In the genomic region with DNA sequence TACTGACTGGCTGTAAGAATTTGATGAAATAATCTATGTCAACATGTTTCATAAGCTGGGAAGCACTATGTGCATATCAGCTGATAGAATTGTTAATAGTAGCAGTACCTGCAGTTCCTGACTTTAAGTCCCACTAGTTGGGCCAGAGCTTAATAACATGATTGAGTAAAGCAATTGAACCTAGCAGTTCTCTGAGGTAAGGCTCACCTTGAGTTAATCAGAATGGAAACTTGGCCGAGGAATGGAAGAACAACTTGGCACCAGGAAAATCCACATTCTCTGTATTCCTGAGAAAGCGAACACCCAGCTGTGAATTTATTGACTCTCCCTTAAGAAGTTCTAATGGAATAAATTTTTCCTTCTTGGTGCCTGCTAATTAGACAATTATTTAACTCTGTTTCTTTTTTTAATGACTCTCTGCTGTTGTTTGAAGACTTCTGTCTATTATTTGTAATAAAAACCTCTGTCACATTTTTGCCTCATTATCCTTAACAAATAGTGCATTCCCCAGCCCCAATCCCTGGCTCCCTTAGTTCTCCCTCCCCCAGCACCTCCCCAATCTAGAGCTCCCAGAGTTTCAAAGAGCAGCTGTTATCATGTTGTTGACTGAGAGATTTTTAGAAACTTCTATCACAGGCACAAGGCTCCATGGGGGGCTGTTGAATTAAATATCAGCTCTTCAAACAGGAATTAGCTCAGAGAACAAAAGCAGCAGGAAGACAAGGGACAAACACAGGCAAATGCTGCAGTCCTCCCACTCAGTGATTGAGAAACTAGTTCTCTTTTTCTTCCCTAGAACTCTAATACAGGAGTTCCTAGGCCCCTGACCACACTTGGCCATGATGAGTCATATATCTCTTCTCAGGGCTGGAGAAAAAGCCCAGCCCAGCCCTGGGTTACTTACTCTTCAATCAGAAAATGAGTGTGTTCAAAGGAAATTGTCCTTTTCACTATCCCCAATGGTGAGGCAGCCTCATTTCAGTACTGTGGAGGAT, we compare ENCODE assay signal across 9 cellular contexts.
A peak's percentile ranks its signal among the peaks of the same experiment; 100 is the strongest.
DNase-seq lines count a peak whose midpoint lies in the region; ATAC-seq and TF ChIP-seq lines count a peak whose summit lies in the region.
"Had no signal": no experiment of that assay in that cellular context is flagged by ENCODE, and none has a peak within 500 bp of the region (broad histone marks: within the 10 kb centered on the region; RNA-seq: fewer than 3 reads in every experiment).

No MANE protein-coding gene starts in this region.

- H3K4me3 Mint-ChIP-seq in GM23338: no peak overlapping the region

- WGBS in transverse colon (ENCODE audit: low coverage in 1 of 2), 2 donors: 73 to 76% methylated on average over 2 of the region's 2 CpGs

- peaks cover 15% of the 10 kb centered on the region for H3K4me1 Mint-ChIP-seq in GM23338

- TF ChIP-seq CTCF in GM23338 (conservative IDR thresholded peaks at IDR 0.05; ENCODE audit: low read depth in 2 of 2) (no peak), transverse colon (IDR thresholded peaks at IDR 0.05) (no peak)

- H3K36me3 ChIP-seq in GM23338 (ENCODE audit: insufficient read depth) (no peaks in the 10 kb centered on the region), transverse colon (no peaks in the 10 kb centered on the region)

- intact Hi-C loops in transverse colon (cut with DNase I; ENCODE audit: low total_unique reads) (no loop called here), left colon (cut with DNase I, micrococcal nuclease) (no loop called here), Right ventricle myocardium inferior (cut with DNase I) (no loop called here)

- in situ Hi-C loops in transverse colon (cut with MboI; ENCODE audit: low pct_ligation_motif_present in 1 of 4, low pct_unique_long_range_greater_than_20kb in 1 of 4, low sequenced_read_pairs in 3 of 4): no loop called here

- no peaks in the 10 kb centered on the region for H3K9me3 Mint-ChIP-seq in GM23338

- ATAC-seq in GM18511 (IDR thresholded peaks at IDR 0.05; ENCODE audit: unreplicated experiment) (peak; percentile 98), GM23338 (peak; percentile 63), left colon (no peak), Right ventricle myocardium inferior (no peak)

- H3K4me1 ChIP-seq in GM23338 (ENCODE audit: insufficient read depth) (peaks cover 10% of the 10 kb centered on the region), transverse colon (no peaks in the 10 kb centered on the region)
- H3K4me1 ChIP-seq: parathyroid adenoma had no signal

- H3K27ac ChIP-seq in GM23338 (ENCODE audit: low read depth) (no peak overlapping the region), transverse colon (no peak overlapping the region)
- H3K27ac ChIP-seq: parathyroid adenoma had no signal

- peaks cover 13% of the 10 kb centered on the region; the same call in 1 of the 2 replicates for H3K9me2 ChIP-seq in GM23338 (ENCODE audit: insufficient read depth)

- peak overlapping the region; percentile 74 for H2AFZ ChIP-seq in GM23338
- H2AFZ ChIP-seq: parathyroid adenoma had no signal

- H3F3A ChIP-seq in GM23338 (replicated peaks; ENCODE audit: low read depth): no peaks in the 10 kb centered on the region

- DNase-seq in GM23338 (ENCODE audit: low spot score) (peak; percentile 47), KG1 (lab: John Stamatoyannopoulos, UW) (peak; percentile 26), iPS-NIHi7 (ENCODE audit: extremely low spot score) (peak; percentile 53), transverse colon (no peak), left colon (no peak), germinal center (ENCODE audit: low spot score) (no peak), Right ventricle myocardium inferior (ENCODE audit: missing footprints) (no peak)

- no peaks in the 10 kb centered on the region for H4K20me1 ChIP-seq in GM23338 (replicated peaks; ENCODE audit: insufficient read depth)

- TF ChIP-seq EP300 in transverse colon (IDR thresholded peaks at IDR 0.05; ENCODE audit: low read depth): no peak

- TF ChIP-seq POLR2A in transverse colon (IDR thresholded peaks at IDR 0.05): no peak

- H3K27ac Mint-ChIP-seq in GM23338: peak overlapping the region; percentile 39

- no peaks in the 10 kb centered on the region for H3K79me2 ChIP-seq in GM23338 (replicated peaks; ENCODE audit: insufficient read depth)
- H3K79me2 ChIP-seq: parathyroid adenoma had no signal

- H3K36me3 Mint-ChIP-seq in GM23338 (ENCODE audit: low read depth): no peaks in the 10 kb centered on the region

- no peak overlapping the region for H3K4me3 ChIP-seq in GM23338
- H3K4me3 ChIP-seq in transverse colon: no peak overlapping the region

- no peaks in the 10 kb centered on the region for H3K27me3 ChIP-seq in GM23338 (ENCODE audit: insufficient read depth)
- no peaks in the 10 kb centered on the region for H3K27me3 ChIP-seq in transverse colon

- H3K9me3 ChIP-seq in transverse colon: no peaks in the 10 kb centered on the region

- peak overlapping the region; percentile 39; the same call in 1 of the 2 replicates for H3K4me2 ChIP-seq in GM23338

- peaks cover 2% of the 10 kb centered on the region for H3K27me3 Mint-ChIP-seq in GM23338 (ENCODE audit: insufficient read depth, low read depth, poor library complexity)

TF ChIP-seq in GM23338, 12 proteins besides CTCF, POLR2A, EP300 and RAD21:
- TF ChIP-seq ZNF331 (CRISPR knock-in tag; IDR thresholded peaks at IDR 0.05; ENCODE audit: low read depth): no peak
- no peak for TF ChIP-seq EZH2 (IDR thresholded peaks at IDR 0.05; ENCODE audit: low read depth, unreplicated experiment)

Comparison
In these comparisons a context has a peak if more than half of its experiments do, and no peak if none do; other contexts are left out.
1. ATAC-seq: peak in GM18511 (single experiment) and GM23338 (single experiment); none in left colon (single experiment) and Right ventricle myocardium inferior (single experiment).
2. DNase-seq: peak in GM23338 (single experiment), KG1 (single experiment) and iPS-NIHi7 (single experiment); none in transverse colon (single experiment), left colon (0 of 2), germinal center (single experiment) and Right ventricle myocardium inferior (single experiment).